In genomic region chr4:189001971-189002450, GRCh38 we compare ENCODE assay signal across 19 cellular contexts.
DNase-seq lines count a peak whose midpoint lies in the region; ATAC-seq and TF ChIP-seq lines count a peak whose summit lies in the region.
"Had no signal": no experiment of that assay in that cellular context is flagged by ENCODE, and none has a peak within 500 bp of the region (broad histone marks: within the 10 kb centered on the region; RNA-seq: fewer than 3 reads in every experiment).

No MANE protein-coding gene starts in this region.

- DNase-seq in GM23338 (ENCODE audit: low spot score) (no peak), PC-9 (no peak), SK-N-MC (ENCODE audit: low read depth, low spot score) (no peak), testis (peak; percentile 28), Peyer's patch (no peak), prostate gland (ENCODE audit: low spot score) (no peak), AG20443 (ENCODE audit: low spot score) (no peak)
- DNase-seq in CD8-positive, alpha-beta memory T cell, result no peak
- DNase-seq: ACHN; AML-193; CD4-positive, alpha-beta T cell; GDM1; GM23248; H7; HFFc6 had no signal

- H3K27me3 ChIP-seq in GM23338 (ENCODE audit: insufficient read depth) (no peaks in the 10 kb centered on the region), PC-9 (ENCODE audit: insufficient read depth, low read depth) (peaks cover 11% of the 10 kb centered on the region), testis (no peaks in the 10 kb centered on the region), Peyer's patch (no peaks in the 10 kb centered on the region), prostate gland (replicated peaks; ENCODE audit: insufficient read depth) (no peaks in the 10 kb centered on the region)
- H3K27me3 ChIP-seq in CD8-positive, alpha-beta memory T cell (ENCODE audit: insufficient read depth, low read length, poor library complexity, severe bottlenecking), result no peaks in the 10 kb centered on the region

- BruUV-seq in PC-9 (replicated peaks; lab: Mats Ljungman, UMichigan), result no TSS peak

- H3K79me2 ChIP-seq in GM23338 (replicated peaks; ENCODE audit: insufficient read depth), result no peaks in the 10 kb centered on the region
- H3K79me2 ChIP-seq in PC-9 (ENCODE audit: low read depth), result no peaks in the 10 kb centered on the region

- H3K9me3 ChIP-seq in PC-9 (ENCODE audit: insufficient read depth, low read depth) (no peaks in the 10 kb centered on the region), SK-N-MC (ENCODE audit: low read depth, low read length) (no peaks in the 10 kb centered on the region), testis (no peaks in the 10 kb centered on the region), Peyer's patch (peaks cover 0 to 4% (median 0%) of the 10 kb centered on the region in 4 donors), prostate gland (no peaks in the 10 kb centered on the region)
- no peaks in the 10 kb centered on the region for H3K9me3 ChIP-seq in CD8-positive, alpha-beta memory T cell (ENCODE audit: low read length)

- no peak overlapping the region for H3K4me3 Mint-ChIP-seq in GM23338
- no peak overlapping the region for H3K4me3 Mint-ChIP-seq in CD8-positive, alpha-beta memory T cell
- H3K4me3 Mint-ChIP-seq: CD4-positive, alpha-beta T cell; HFFc6 had no signal

- no peak overlapping the region for H3K9ac ChIP-seq in SK-N-MC (ENCODE audit: insufficient read length)
- H3K9ac ChIP-seq: GM23248 had no signal

- CTCF ChIA-PET in PC-9 (lab: Charles Lee), result no interaction called here
- CTCF ChIA-PET in CD8-positive, alpha-beta memory T cell (lab: Charles Lee), result no interaction called here

- WGBS in testis, 2 donors, result 43 to 79% methylated on average over 6 to 15 of the region's 15 CpGs
- 94% methylated on average over 15 of the region's 15 CpGs for WGBS in prostate gland

- H4K20me1 ChIP-seq in GM23338 (replicated peaks; ENCODE audit: insufficient read depth), result no peaks in the 10 kb centered on the region
- no peaks in the 10 kb centered on the region for H4K20me1 ChIP-seq in PC-9 (ENCODE audit: insufficient read depth)

- no peak for TF ChIP-seq CTCF in GM23338 (conservative IDR thresholded peaks at IDR 0.05; ENCODE audit: low read depth in 2 of 2)
- TF ChIP-seq CTCF in PC-9 (conservative IDR thresholded peaks at IDR 0.05), result no peak
- TF ChIP-seq CTCF in testis (IDR thresholded peaks at IDR 0.05), result no peak
- no peak for TF ChIP-seq CTCF in Peyer's patch (IDR thresholded peaks at IDR 0.05)
- no peak for TF ChIP-seq CTCF in prostate gland (IDR thresholded peaks at IDR 0.05)

- H3K4me2 ChIP-seq in GM23338, result no peak overlapping the region
- H3K4me2 ChIP-seq in PC-9, result peak overlapping the region; percentile 23

- POLR2A ChIA-PET in PC-9 (lab: Charles Lee; ENCODE audit: unreplicated experiment), result no interaction called here
- POLR2A ChIA-PET in CD8-positive, alpha-beta memory T cell (lab: Charles Lee), result no interaction called here

- H2AFZ ChIP-seq in GM23338, result peak overlapping the region; percentile 81
- H2AFZ ChIP-seq in PC-9, result peak overlapping the region; percentile 48; the same call in 1 of the 2 replicates
- H2AFZ ChIP-seq: GM23248 had no signal

- H3F3A ChIP-seq in GM23338 (replicated peaks; ENCODE audit: low read depth) (no peaks in the 10 kb centered on the region), PC-9 (ENCODE audit: insufficient read depth, low read depth) (no peaks in the 10 kb centered on the region)

- H3K36me3 Mint-ChIP-seq in GM23338 (ENCODE audit: low read depth), result peaks cover 8% of the 10 kb centered on the region
- H3K36me3 Mint-ChIP-seq in CD8-positive, alpha-beta memory T cell, result no peaks in the 10 kb centered on the region

- H3K4me1 ChIP-seq in GM23338 (ENCODE audit: insufficient read depth), result no peaks in the 10 kb centered on the region
- no peaks in the 10 kb centered on the region for H3K4me1 ChIP-seq in PC-9 (replicated peaks; ENCODE audit: insufficient read depth)
- no peaks in the 10 kb centered on the region for H3K4me1 ChIP-seq in testis
- H3K4me1 ChIP-seq in Peyer's patch, result no peaks in the 10 kb centered on the region
- no peaks in the 10 kb centered on the region for H3K4me1 ChIP-seq in CD8-positive, alpha-beta memory T cell (ENCODE audit: insufficient read depth, low read length)
- H3K4me1 ChIP-seq in prostate gland (replicated peaks), result no peaks in the 10 kb centered on the region

- intact Hi-C loops in PC-9 (cut with micrococcal nuclease; ENCODE audit: unreplicated experiment) (no loop called here), testis (cut with DNase I; ENCODE audit: low total_unique reads) (no loop called here), prostate gland (cut with DNase I) (no loop called here)

- H3K4me1 Mint-ChIP-seq in GM23338, result peaks cover 2% of the 10 kb centered on the region; the same call in 1 of the 3 replicates
- no peaks in the 10 kb centered on the region for H3K4me1 Mint-ChIP-seq in CD8-positive, alpha-beta memory T cell

- no peak overlapping the region for H3K27ac Mint-ChIP-seq in GM23338
- no peak overlapping the region for H3K27ac Mint-ChIP-seq in CD8-positive, alpha-beta memory T cell
- H3K27ac Mint-ChIP-seq: CD4-positive, alpha-beta T cell; HFFc6 had no signal

- H3K36me3 ChIP-seq in GM23338 (ENCODE audit: insufficient read depth), result no peaks in the 10 kb centered on the region
- no peaks in the 10 kb centered on the region for H3K36me3 ChIP-seq in PC-9 (ENCODE audit: low read depth)
- H3K36me3 ChIP-seq in SK-N-MC (ENCODE audit: insufficient read depth, low read length), result no peaks in the 10 kb centered on the region
- no peaks in the 10 kb centered on the region for H3K36me3 ChIP-seq in testis (ENCODE audit: low read depth, missing control alignments)
- H3K36me3 ChIP-seq in Peyer's patch, result no peaks in the 10 kb centered on the region
- H3K36me3 ChIP-seq in CD8-positive, alpha-beta memory T cell (ENCODE audit: insufficient read depth, low read length), result no peaks in the 10 kb centered on the region
- H3K36me3 ChIP-seq in prostate gland, result no peaks in the 10 kb centered on the region

- H3K27me3 Mint-ChIP-seq in GM23338 (ENCODE audit: insufficient read depth, low read depth, poor library complexity), result no peaks in the 10 kb centered on the region
- no peaks in the 10 kb centered on the region for H3K27me3 Mint-ChIP-seq in CD8-positive, alpha-beta memory T cell
- H3K27me3 Mint-ChIP-seq: CD4-positive, alpha-beta T cell had no signal

- no peak for ATAC-seq in GM23338
- ATAC-seq: HCT116, K562 had no signal

- H3K27ac ChIP-seq in GM23338 (ENCODE audit: low read depth) (no peak overlapping the region), PC-9 (no peak overlapping the region), SK-N-MC (no peak overlapping the region), testis (peak overlapping the region; percentile 8 to 45), Peyer's patch (no peak overlapping the region), prostate gland (no peak overlapping the region)
- H3K27ac ChIP-seq in CD8-positive, alpha-beta memory T cell (ENCODE audit: low read depth, low read length), result no peak overlapping the region
- H3K27ac ChIP-seq: C4-2B, GM23248, HL-60 had no signal

- H3K9me2 ChIP-seq in GM23338 (ENCODE audit: insufficient read depth) (peaks cover 11% of the 10 kb centered on the region; the same call in 1 of the 2 replicates), PC-9 (ENCODE audit: insufficient read depth) (no peaks in the 10 kb centered on the region)

- no peak overlapping the region for H3K4me3 ChIP-seq in GM23338
- no peak overlapping the region for H3K4me3 ChIP-seq in PC-9
- H3K4me3 ChIP-seq in SK-N-MC, result peak overlapping the region; percentile 42
- peak overlapping the region; percentile 39 to 43 for H3K4me3 ChIP-seq in testis
- no peak overlapping the region for H3K4me3 ChIP-seq in Peyer's patch
- H3K4me3 ChIP-seq in CD8-positive, alpha-beta memory T cell (ENCODE audit: low read length), result no peak overlapping the region
- H3K4me3 ChIP-seq in prostate gland, result no peak overlapping the region
- H3K4me3 ChIP-seq: GM23248, K562 had no signal

- H3K9me3 Mint-ChIP-seq in GM23338, result peaks cover 11% of the 10 kb centered on the region; the same call in 2 of the 3 replicates
- peaks cover 8 to 25% (median 15%) of the 10 kb centered on the region in 5 donors for H3K9me3 Mint-ChIP-seq in CD8-positive, alpha-beta memory T cell
- H3K9me3 Mint-ChIP-seq: HFFc6 had no signal

- TF ChIP-seq POLR2A in testis (IDR thresholded peaks at IDR 0.05), result no peak
- TF ChIP-seq POLR2A in Peyer's patch (IDR thresholded peaks at IDR 0.05), result no peak
- no peak for TF ChIP-seq POLR2A in prostate gland (IDR thresholded peaks at IDR 0.05)

TF ChIP-seq in GM23338, 12 proteins besides CTCF, POLR2A, EP300 and RAD21 (continues in another document):
- TF ChIP-seq REST (IDR thresholded peaks at IDR 0.05; ENCODE audit: unreplicated experiment) (no peak), EZH2 (IDR thresholded peaks at IDR 0.05; ENCODE audit: low read depth, unreplicated experiment) (no peak), ZNF114 (CRISPR knock-in tag; IDR thresholded peaks at IDR 0.05) (no peak), POLR2AphosphoS5 (IDR thresholded peaks at IDR 0.05; ENCODE audit: low read depth) (no peak), ZNF331 (CRISPR knock-in tag; IDR thresholded peaks at IDR 0.05; ENCODE audit: low read depth) (no peak)

Comparison
In these comparisons a context has a peak if more than half of its experiments do, and no peak if none do; other contexts are left out.
1. H3K27ac ChIP-seq: peak in testis (2 of 2); none in GM23338 (single experiment), PC-9 (single experiment), SK-N-MC (single experiment), Peyer's patch (0 of 4), CD8-positive, alpha-beta memory T cell (single experiment) and prostate gland (0 of 2).
2. H3K4me3 ChIP-seq: peak in SK-N-MC (single experiment) and testis (2 of 2); none in GM23338 (single experiment), PC-9 (single experiment), Peyer's patch (0 of 4), CD8-positive, alpha-beta memory T cell (single experiment) and prostate gland (0 of 2).